19 cellular contexts compared by ENCODE assay signal in genomic region chr3:118949113-118949760, GRCh38.
A peak's percentile ranks its signal among the peaks of the same experiment; 100 is the strongest.
DNase-seq lines count a peak whose midpoint lies in the region; ATAC-seq lines count a peak whose summit lies in the region.
"Had no signal": no experiment of that assay in that cellular context is flagged by ENCODE, and none has a peak within 500 bp of the region (broad histone marks: within the 10 kb centered on the region; RNA-seq: fewer than 3 reads in every experiment).

No MANE protein-coding gene starts in this region.

- intact Hi-C loops in naive thymus-derived CD4-positive, alpha-beta T cell (cut with micrococcal nuclease): loop anchor here (1.0 to 10.0 kb wide), 4 partner anchors 65 to 292 kb away; partner anchors contain the start of genes B4GALT4 (in 1 of the 2) and IGSF11 (in 1 of the 2)

- H3K27me3 Mint-ChIP-seq in activated CD4-positive, alpha-beta T cell treated with anti-CD3 and anti-CD28 coated beads, Interleukin-2, amount 10 ng/mL, durations not matched to agents 7 days and 5 days: no peaks in the 10 kb centered on the region
- H3K27me3 Mint-ChIP-seq in activated CD8-positive, alpha-beta T cell treated with anti-CD3 and anti-CD28 coated beads, Interleukin-2, amount 10 ng/mL, durations not matched to agents 7 days and 5 days (ENCODE audit: low read depth): no peaks in the 10 kb centered on the region
- H3K27me3 Mint-ChIP-seq in naive thymus-derived CD4-positive, alpha-beta T cell: peaks cover 0 to 13% (median 0%) of the 10 kb centered on the region in 5 donors

- POLR2A ChIA-PET in activated CD4-positive, alpha-beta T cell treated with anti-CD3 and anti-CD28 coated beads, Interleukin-2, amount 10 ng/mL, durations not matched to agents 7 days and 5 days (lab: Charles Lee): interaction anchor here (0.6 kb wide), 1 partner anchor 72 kb away, joined by 11 read pairs; no protein-coding TSS in a partner anchor
- POLR2A ChIA-PET in activated CD8-positive, alpha-beta T cell treated with anti-CD3 and anti-CD28 coated beads, Interleukin-2, amount 10 ng/mL, durations not matched to agents 7 days and 5 days (lab: Charles Lee): interaction anchor here (0.7 kb wide), 1 partner anchor 12 kb away, joined by 4 read pairs; no protein-coding TSS in a partner anchor
- POLR2A ChIA-PET in naive thymus-derived CD4-positive, alpha-beta T cell (lab: Charles Lee): interaction anchor here (0.9 kb wide), 1 partner anchor 346 kb away, joined by 3 read pairs; no protein-coding TSS in a partner anchor

- H3K4me3 Mint-ChIP-seq in activated CD4-positive, alpha-beta T cell treated with anti-CD3 and anti-CD28 coated beads, Interleukin-2, amount 10 ng/mL, durations not matched to agents 7 days and 5 days: no peak overlapping the region
- H3K4me3 Mint-ChIP-seq in activated CD8-positive, alpha-beta T cell treated with anti-CD3 and anti-CD28 coated beads, Interleukin-2, amount 10 ng/mL, durations not matched to agents 7 days and 5 days: peak overlapping the region; percentile 60
- peak overlapping the region; percentile 31 to 91 (median 74) for H3K4me3 Mint-ChIP-seq in naive thymus-derived CD4-positive, alpha-beta T cell

- H3K4me1 ChIP-seq in naive thymus-derived CD4-positive, alpha-beta T cell (ENCODE audit: control insufficient read depth in 2 of 2, insufficient read depth in 2 of 2, low read length in 2 of 2): peaks cover 6 to 31% of the 10 kb centered on the region in 2 donors
- H3K4me1 ChIP-seq: psoas muscle, spleen, vagina had no signal

- H3K4me1 Mint-ChIP-seq in activated CD4-positive, alpha-beta T cell treated with anti-CD3 and anti-CD28 coated beads, Interleukin-2, amount 10 ng/mL, durations not matched to agents 7 days and 5 days: peaks cover 47% of the 10 kb centered on the region
- peaks cover 45% of the 10 kb centered on the region for H3K4me1 Mint-ChIP-seq in activated CD8-positive, alpha-beta T cell treated with anti-CD3 and anti-CD28 coated beads, Interleukin-2, amount 10 ng/mL, durations not matched to agents 7 days and 5 days (ENCODE audit: low read depth)
- H3K4me1 Mint-ChIP-seq in naive thymus-derived CD4-positive, alpha-beta T cell: peaks cover 19 to 78% (median 63%) of the 10 kb centered on the region in 7 donors

- no peaks in the 10 kb centered on the region for H3K27me3 ChIP-seq in naive thymus-derived CD4-positive, alpha-beta T cell (ENCODE audit: control insufficient read depth in 2 of 2, insufficient read depth in 2 of 2, low read length in 2 of 2)
- H3K27me3 ChIP-seq: spleen, vagina had no signal

- peak overlapping the region; percentile 83 for H3K27ac Mint-ChIP-seq in activated CD4-positive, alpha-beta T cell treated with anti-CD3 and anti-CD28 coated beads, Interleukin-2, amount 10 ng/mL, durations not matched to agents 7 days and 5 days
- peak overlapping the region; percentile 93 for H3K27ac Mint-ChIP-seq in activated CD8-positive, alpha-beta T cell treated with anti-CD3 and anti-CD28 coated beads, Interleukin-2, amount 10 ng/mL, durations not matched to agents 7 days and 5 days
- peak overlapping the region; percentile 61 to 91 (median 83) for H3K27ac Mint-ChIP-seq in naive thymus-derived CD4-positive, alpha-beta T cell
- H3K27ac Mint-ChIP-seq: activated T-helper 2 cell treated with anti-CD3 and anti-CD28 coated beads, Interferon-gamma antibody, Interleukin-2, Interleukin-4, amounts not matched to agents 10 μg/mL and 5 μg/mL and 100 μg/mL, durations not matched to agents 14 hours and 24 hours and 36 hours had no signal

- H3K9me3 Mint-ChIP-seq in activated CD4-positive, alpha-beta T cell treated with anti-CD3 and anti-CD28 coated beads, Interleukin-2, amount 10 ng/mL, durations not matched to agents 7 days and 5 days: peaks cover 13% of the 10 kb centered on the region
- H3K9me3 Mint-ChIP-seq in activated CD8-positive, alpha-beta T cell treated with anti-CD3 and anti-CD28 coated beads, Interleukin-2, amount 10 ng/mL, durations not matched to agents 7 days and 5 days (ENCODE audit: insufficient read depth): peaks cover 5% of the 10 kb centered on the region
- peaks cover 0 to 5% (median 0%) of the 10 kb centered on the region in 11 donors for H3K9me3 Mint-ChIP-seq in naive thymus-derived CD4-positive, alpha-beta T cell

- peaks cover 9% of the 10 kb centered on the region for H3K36me3 Mint-ChIP-seq in activated CD4-positive, alpha-beta T cell treated with anti-CD3 and anti-CD28 coated beads, Interleukin-2, amount 10 ng/mL, durations not matched to agents 7 days and 5 days (ENCODE audit: low read depth)
- H3K36me3 Mint-ChIP-seq in activated CD8-positive, alpha-beta T cell treated with anti-CD3 and anti-CD28 coated beads, Interleukin-2, amount 10 ng/mL, durations not matched to agents 7 days and 5 days (ENCODE audit: low read depth): peaks cover 8% of the 10 kb centered on the region
- peaks cover 0 to 7% (median 0%) of the 10 kb centered on the region in 5 donors for H3K36me3 Mint-ChIP-seq in naive thymus-derived CD4-positive, alpha-beta T cell

- peak; percentile 68 for ATAC-seq in GM18867 (IDR thresholded peaks at IDR 0.05; ENCODE audit: unreplicated experiment)
- peak; percentile 96 for ATAC-seq in activated CD8-positive, alpha-beta T cell treated with anti-CD3 and anti-CD28 coated beads, Interleukin-2, amount 10 ng/mL, durations not matched to agents 7 days and 5 days
- ATAC-seq in naive thymus-derived CD4-positive, alpha-beta T cell: peak; percentile 85
- ATAC-seq in HG02970 (IDR thresholded peaks at IDR 0.05; ENCODE audit: low FRiP score, unreplicated experiment): no peak
- no peak for ATAC-seq in HG02623 (IDR thresholded peaks at IDR 0.05; ENCODE audit: unreplicated experiment)
- ATAC-seq: left lobe of liver, psoas muscle had no signal

- H3K9me3 ChIP-seq in naive thymus-derived CD4-positive, alpha-beta T cell (ENCODE audit: control insufficient read depth in 2 of 3, low read length in 3 of 3): no peaks in the 10 kb centered on the region
- H3K9me3 ChIP-seq: psoas muscle, vagina had no signal

- H3K36me3 ChIP-seq in naive thymus-derived CD4-positive, alpha-beta T cell (ENCODE audit: control insufficient read depth in 2 of 3, insufficient read depth in 3 of 3, low read length in 3 of 3): no peaks in the 10 kb centered on the region
- H3K36me3 ChIP-seq: spleen, vagina had no signal

- CTCF ChIA-PET in activated CD4-positive, alpha-beta T cell treated with anti-CD3 and anti-CD28 coated beads, Interleukin-2, amount 10 ng/mL, durations not matched to agents 7 days and 5 days (lab: Charles Lee): interaction anchor here (0.6 kb wide), 1 partner anchor 292 kb away, joined by 3 read pairs; no protein-coding TSS in a partner anchor
- CTCF ChIA-PET in activated CD8-positive, alpha-beta T cell treated with anti-CD3 and anti-CD28 coated beads, Interleukin-2, amount 10 ng/mL, durations not matched to agents 7 days and 5 days (lab: Charles Lee): interaction anchor here (1.1 kb wide), 1 partner anchor 85 kb away, joined by 7 read pairs; the partner anchor contains the start of gene IGSF11
- CTCF ChIA-PET in naive thymus-derived CD4-positive, alpha-beta T cell (lab: Charles Lee): interaction anchor here (0.7 to 1.1 kb wide), 2 partner anchors 25 to 64 kb away, joined by 3 to 5 read pairs; no protein-coding TSS in a partner anchor

- peak; percentile 29 for DNase-seq in activated CD4-positive, alpha-beta T cell treated with anti-CD3 and anti-CD28 coated beads, Interleukin-2, amount 10 ng/mL, durations not matched to agents 7 days and 5 days
- DNase-seq in activated CD4-positive, alpha-beta T cell treated with anti-CD3 and anti-CD28 coated beads for 48 hours: no peak
- DNase-seq in activated CD8-positive, alpha-beta T cell treated with anti-CD3 and anti-CD28 coated beads, Interleukin-2, amount 10 ng/mL, durations not matched to agents 7 days and 5 days: no peak
- peak in 7 of 9 donors; percentile 19 to 54 (median 40) for DNase-seq in naive thymus-derived CD4-positive, alpha-beta T cell
- DNase-seq in cortex of kidney (lab: John Stamatoyannopoulos, UW): no peak
- DNase-seq: activated CD4-positive, alpha-beta T cell treated with anti-CD3 and anti-CD28 coated beads for 4 hours; DMS79 treated with DMSO at 0.1 percent for 48 hours; head of caudate nucleus; NCI-H510A treated with DMSO at 0.1 percent for 48 hours; psoas muscle; spleen; substantia nigra had no signal

- H3K27ac ChIP-seq in naive thymus-derived CD4-positive, alpha-beta T cell (ENCODE audit: low read depth, low read length): no peak overlapping the region
- H3K27ac ChIP-seq: C4-2B, psoas muscle, spleen, vagina had no signal

- H3K4me3 ChIP-seq in naive thymus-derived CD4-positive, alpha-beta T cell (ENCODE audit: low read length): no peak overlapping the region
- H3K4me3 ChIP-seq: psoas muscle, spleen, vagina had no signal

Comparison
In these comparisons a context has a peak if more than half of its experiments do, and no peak if none do; other contexts are left out.
1. DNase-seq: peak in activated CD4-positive, alpha-beta T cell treated with anti-CD3 and anti-CD28 coated beads, Interleukin-2, amount 10 ng/mL, durations not matched to agents 7 days and 5 days (single experiment) and naive thymus-derived CD4-positive, alpha-beta T cell (7 of 9); none in activated CD4-positive, alpha-beta T cell treated with anti-CD3 and anti-CD28 coated beads for 48 hours (single experiment), activated CD8-positive, alpha-beta T cell treated with anti-CD3 and anti-CD28 coated beads, Interleukin-2, amount 10 ng/mL, durations not matched to agents 7 days and 5 days (single experiment) and cortex of kidney (single experiment).
2. ATAC-seq: peak in GM18867 (single experiment), activated CD8-positive, alpha-beta T cell treated with anti-CD3 and anti-CD28 coated beads, Interleukin-2, amount 10 ng/mL, durations not matched to agents 7 days and 5 days (single experiment) and naive thymus-derived CD4-positive, alpha-beta T cell (single experiment); none in HG02970 (single experiment) and HG02623 (single experiment).
3. Peak in every context shown above with its lines, with median percentiles within 50 percentile points of each other: H3K27ac Mint-ChIP-seq.